Comparison of ENCODE assay signal across 8 cellular contexts in the genomic region with DNA sequence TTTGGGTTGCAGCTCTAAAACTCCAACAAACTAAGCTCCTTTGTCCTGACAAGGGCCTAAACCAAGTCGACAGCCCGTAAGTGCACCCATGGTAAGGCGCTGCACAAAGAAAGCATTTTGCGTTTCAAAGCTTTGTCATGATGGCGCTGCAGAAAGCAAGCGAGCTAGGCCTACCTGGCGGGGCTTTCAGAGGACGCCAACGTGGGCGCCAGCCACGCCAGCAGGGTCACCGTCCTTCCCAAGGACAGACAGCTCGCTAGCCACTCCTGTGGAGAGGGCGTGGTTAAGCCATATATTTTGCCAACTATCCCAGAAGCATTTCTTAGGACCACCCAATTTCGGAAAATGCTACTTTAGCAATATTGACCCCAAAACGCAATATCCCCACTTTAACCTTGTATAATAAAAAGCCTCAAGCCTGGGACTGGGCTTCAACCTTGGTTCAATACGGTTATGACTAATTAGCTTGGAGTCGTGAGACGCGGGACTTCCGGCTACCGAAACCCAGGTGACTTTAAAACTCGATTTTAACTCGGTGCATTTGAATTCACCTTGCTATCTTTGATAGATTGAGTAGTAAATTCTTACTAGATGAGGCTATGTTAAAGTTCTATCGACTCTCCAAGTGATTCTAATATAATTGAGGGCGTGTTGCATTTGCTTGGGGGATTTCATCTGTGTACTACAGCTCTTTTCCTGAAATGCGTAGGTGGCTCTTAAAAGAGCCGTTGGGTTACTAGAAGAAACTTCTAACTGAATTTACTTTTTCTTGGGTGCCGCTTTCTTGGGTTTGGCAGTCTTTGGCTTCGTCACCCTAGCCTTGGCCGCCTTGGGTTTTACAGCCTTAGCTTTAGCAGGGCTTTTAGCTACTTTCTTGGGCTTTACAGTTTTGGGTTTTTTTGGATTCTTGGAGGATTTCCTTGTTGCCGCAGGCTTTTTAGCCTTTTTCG. TPM values are rescaled to one million over a fixed set of nuclear protein-coding genes. Genes with fewer than 3 reads are reported as not detected.
DNase-seq lines count a peak whose midpoint lies in the region; ATAC-seq, FAIRE-seq and TF ChIP-seq lines count a peak whose summit lies in the region.

No MANE protein-coding gene starts in this region.

- intact Hi-C loops in natural killer cell (cut with micrococcal nuclease), result no loop called here

- no peaks in the 10 kb centered on the region for H3K9me3 ChIP-seq in Peyer's patch

- TF ChIP-seq CTCF in Peyer's patch (IDR thresholded peaks at IDR 0.05) (no peak), epithelial cell of esophagus (IDR thresholded peaks at IDR 0.05; ENCODE audit: insufficient read depth, low read depth, low read length, missing control alignments) (no peak), natural killer cell (IDR thresholded peaks at IDR 0.05) (no peak)

- H3K27me3 Mint-ChIP-seq in natural killer cell (ENCODE audit: low read depth in 2 of 2), result no peaks in the 10 kb centered on the region

- no peak for FAIRE-seq in urothelium cell line (lab: Jason Lieb, UNC)

- no peak for TF ChIP-seq POLR2A in Peyer's patch (IDR thresholded peaks at IDR 0.05)

- H3K4me1 Mint-ChIP-seq in natural killer cell, result peaks cover 25 to 32% of the 10 kb centered on the region in 2 donors

- ATAC-seq in natural killer cell (no peak), HG03135 (IDR thresholded peaks at IDR 0.05; ENCODE audit: unreplicated experiment) (no peak), HG03175 (IDR thresholded peaks at IDR 0.05; ENCODE audit: unreplicated experiment) (no peak)

- no peaks in the 10 kb centered on the region for H3K27me3 ChIP-seq in ACC112 (ENCODE audit: insufficient read depth, low read length)
- H3K27me3 ChIP-seq in Peyer's patch, result no peaks in the 10 kb centered on the region

- H3K27ac ChIP-seq in ACC112 (ENCODE audit: low read depth, low read length), result peak overlapping the region; percentile 55
- H3K27ac ChIP-seq in Peyer's patch, result peak overlapping the region in 2 of 4 donors; percentile 46 to 49

- peak overlapping the region; percentile 44 for H2AFZ ChIP-seq in ACC112 (ENCODE audit: low read length, unreplicated experiment)

- peak overlapping the region; percentile 83 for H3K4me3 Mint-ChIP-seq in natural killer cell

- H3K4me3 ChIP-seq in ACC112 (ENCODE audit: low read depth, low read length) (peak overlapping the region; percentile 69), Peyer's patch (peak overlapping the region in 3 of 4 donors; percentile 17 to 20 (median 17)), epithelial cell of esophagus (ENCODE audit: low read length) (peak overlapping the region; percentile 51)

- H3K4me1 ChIP-seq in ACC112 (ENCODE audit: control insufficient read depth, insufficient read depth, low read length, unreplicated experiment) (no peaks in the 10 kb centered on the region), Peyer's patch (no peaks in the 10 kb centered on the region)

- no peaks in the 10 kb centered on the region for H3K9me3 Mint-ChIP-seq in natural killer cell

- H3K36me3 ChIP-seq in ACC112 (ENCODE audit: insufficient read depth, low read length) (no peaks in the 10 kb centered on the region), Peyer's patch (no peaks in the 10 kb centered on the region)

- no peaks in the 10 kb centered on the region for H3K36me3 Mint-ChIP-seq in natural killer cell

- DNase-seq in Peyer's patch (no peak), epithelial cell of esophagus (ENCODE audit: low read depth) (peak; percentile 42), natural killer cell (no peak), urothelium cell line (ENCODE audit: low spot score) (no peak), HuH-7 (ENCODE audit: low spot score) (no peak)

- H3K79me2 ChIP-seq in ACC112 (ENCODE audit: control insufficient read depth, insufficient read depth, low read length, unreplicated experiment), result no peaks in the 10 kb centered on the region

- peak overlapping the region; percentile 76 to 88 for H3K27ac Mint-ChIP-seq in natural killer cell

RNA-seq across cellular contexts. Expression of a gene that starts 54.0 kb away (rescaled TPM):
- total RNA-seq in Peyer's patch (10 to 100 TPM; 15.3 to 24.8 (median 19.3) TPM), natural killer cell (10 to 100 TPM; 25.5 to 30.5 (median 27.1) TPM)

Comparison
In these comparisons a context has a peak if more than half of its experiments do, and no peak if none do; other contexts are left out.
1. H3K4me3 ChIP-seq: peak in every context shown above with its lines; median percentile 69 in ACC112; 51 in epithelial cell of esophagus; 17 in Peyer's patch.